15 cellular contexts compared by ENCODE assay signal in genomic region chr20:44087051-44087856, GRCh38.
"Had no signal": no experiment of that assay in that cellular context is flagged by ENCODE, and none has a peak within 500 bp of the region (broad histone marks: within the 10 kb centered on the region; RNA-seq: fewer than 3 reads in every experiment).

No MANE protein-coding gene starts in this region.

- H3K9me3 ChIP-seq: neutrophil, spleen had no signal

- H3K36me3 ChIP-seq: brain microvascular endothelial cell, neutrophil, spleen had no signal

- FAIRE-seq: islet of Langerhans, TTC549 had no signal

- H3K4me1 ChIP-seq: spleen had no signal

- H3K27ac ChIP-seq: brain microvascular endothelial cell, neutrophil, spleen had no signal

- H3K27me3 ChIP-seq: brain microvascular endothelial cell had no signal

- DNase-seq: activated CD4-positive, alpha-beta T cell treated with anti-CD3 and anti-CD28 coated beads, Interleukin-2, amount 50 U/mL, for 4 hours; activated CD8-positive, alpha-beta memory T cell treated with anti-CD3 and anti-CD28 coated beads, Interleukin-2, amount 10 ng/mL, durations not matched to agents 7 days and 5 days; activated effector memory CD4-positive, alpha-beta T cell treated with anti-CD3 and anti-CD28 coated beads, Interleukin-2, amount 50 U/mL, for 16 hours; activated naive CD8-positive, alpha-beta T cell treated with anti-CD3 and anti-CD28 coated beads for 36 hours; activated T-cell treated with anti-CD3 and anti-CD28 coated beads, Interleukin-2, amount 50 U/mL, for 24 hours; brain microvascular endothelial cell; effector memory CD4-positive, alpha-beta T cell; erythroblast; spleen; stimulated activated naive CD4-positive, alpha-beta T cell; T-helper 17 cell had no signal

- ATAC-seq: activated CD4-positive, CD25-positive, alpha-beta regulatory T cell treated with anti-CD3 and anti-CD28 coated beads, Interleukin-2, amount 50 U/mL, for 24 hours; activated CD8-positive, alpha-beta memory T cell treated with anti-CD3 and anti-CD28 coated beads, Interleukin-2, amount 10 ng/mL, durations not matched to agents 7 days and 5 days; T-helper 17 cell had no signal

- H3K4me3 ChIP-seq: spleen had no signal
